18 cellular contexts compared by ENCODE assay signal in the genomic region with DNA sequence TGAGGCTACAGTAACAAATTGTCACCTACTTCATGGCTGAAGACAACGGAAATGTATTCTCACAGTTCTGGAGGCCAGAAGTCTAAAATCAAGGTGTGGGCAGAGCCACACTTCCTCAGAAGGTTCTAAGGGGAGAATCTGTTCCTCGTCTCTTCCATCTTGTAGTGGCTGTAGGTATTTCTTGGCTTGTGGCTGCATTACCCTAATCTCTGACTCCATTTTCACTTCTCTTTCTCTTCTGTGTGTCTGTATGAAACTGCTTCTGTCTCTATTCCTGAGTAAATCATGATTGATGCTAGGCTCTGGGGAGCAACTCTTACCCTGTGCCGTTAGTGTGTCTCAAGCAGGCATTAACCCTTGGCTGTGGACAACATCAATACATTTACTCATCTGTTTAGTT.
DNase-seq lines count a peak whose midpoint lies in the region; ATAC-seq, FAIRE-seq and TF ChIP-seq lines count a peak whose summit lies in the region.
"Had no signal": no experiment of that assay in that cellular context is flagged by ENCODE, and none has a peak within 500 bp of the region (broad histone marks: within the 10 kb centered on the region; RNA-seq: fewer than 3 reads in every experiment).

No MANE protein-coding gene starts in this region.

- no peak for TF ChIP-seq CTCF in VCaP (conservative IDR thresholded peaks at IDR 0.05)
- no peak for TF ChIP-seq CTCF in lower lobe of right lung (IDR thresholded peaks at IDR 0.05)

- no peak overlapping the region for H3K4me3 ChIP-seq in lower lobe of right lung
- H3K4me3 ChIP-seq: BLaER1 treated with 17β-estradiol and CSF1 and Interleukin-3, amounts not matched to agents 10 nM and 100 nM had no signal

- intact Hi-C loops in lower lobe of right lung (cut with DNase I), result no loop called here

- no peaks in the 10 kb centered on the region for H3K27me3 ChIP-seq in lower lobe of right lung (ENCODE audit: low read depth)
- H3K27me3 ChIP-seq: BLaER1 treated with 17β-estradiol and CSF1 and Interleukin-3, amounts not matched to agents 10 nM and 100 nM had no signal

- H3K27ac ChIP-seq in VCaP (peak overlapping the region; percentile 48), lower lobe of right lung (no peak overlapping the region)
- H3K27ac ChIP-seq: BLaER1 treated with 17β-estradiol and CSF1 and Interleukin-3, amounts not matched to agents 10 nM and 100 nM had no signal

- no peak for DNase-seq in GM19239 (ENCODE audit: insufficient read length, low spot score)
- no peak for DNase-seq in NCI-H146 treated with DMSO at 0.1 percent for 48 hours (lab: John Stamatoyannopoulos, UW; ENCODE audit: unreplicated experiment)
- DNase-seq in lower lobe of right lung, result no peak
- DNase-seq: activated CD8-positive, alpha-beta memory T cell treated with anti-CD3 and anti-CD28 coated beads, Interleukin-2, amount 10 ng/mL, durations not matched to agents 7 days and 5 days; activated naive CD4-positive, alpha-beta T cell treated with Interleukin-2 at 50 U/mL for 16 hours; effector CD8-positive, alpha-beta T cell; mesenchymal stem cell; NCI-H2171; SW 1271 had no signal

- H3K36me3 ChIP-seq in lower lobe of right lung, result no peaks in the 10 kb centered on the region
- H3K36me3 ChIP-seq: BLaER1 treated with 17β-estradiol and CSF1 and Interleukin-3, amounts not matched to agents 10 nM and 100 nM had no signal

- H3K9me3 ChIP-seq in lower lobe of right lung, result no peaks in the 10 kb centered on the region

- FAIRE-seq in GM19239 (lab: Jason Lieb, UNC), result no peak
- FAIRE-seq: H54, small intestine had no signal

- peak; percentile 59 for ATAC-seq in GM18858 (IDR thresholded peaks at IDR 0.05; ENCODE audit: unreplicated experiment)
- peak; percentile 82 for ATAC-seq in GM21526 (IDR thresholded peaks at IDR 0.05; ENCODE audit: low FRiP score, unreplicated experiment)
- ATAC-seq in HG03095 (IDR thresholded peaks at IDR 0.05; ENCODE audit: unreplicated experiment), result peak; percentile 59
- ATAC-seq in HG03280 (IDR thresholded peaks at IDR 0.05; ENCODE audit: unreplicated experiment), result no peak
- no peak for ATAC-seq in lower lobe of right lung
- ATAC-seq: activated CD8-positive, alpha-beta memory T cell treated with anti-CD3 and anti-CD28 coated beads, Interleukin-2, amount 10 ng/mL, durations not matched to agents 7 days and 5 days; WTC11 had no signal

- no peaks in the 10 kb centered on the region for H3K4me1 ChIP-seq in lower lobe of right lung

Comparison
In these comparisons a context has a peak if more than half of its experiments do, and no peak if none do; other contexts are left out.
1. ATAC-seq: peak in GM18858 (single experiment), GM21526 (single experiment) and HG03095 (single experiment); none in HG03280 (single experiment) and lower lobe of right lung (0 of 2).